25 cellular contexts compared by ENCODE assay signal in the genomic region with DNA sequence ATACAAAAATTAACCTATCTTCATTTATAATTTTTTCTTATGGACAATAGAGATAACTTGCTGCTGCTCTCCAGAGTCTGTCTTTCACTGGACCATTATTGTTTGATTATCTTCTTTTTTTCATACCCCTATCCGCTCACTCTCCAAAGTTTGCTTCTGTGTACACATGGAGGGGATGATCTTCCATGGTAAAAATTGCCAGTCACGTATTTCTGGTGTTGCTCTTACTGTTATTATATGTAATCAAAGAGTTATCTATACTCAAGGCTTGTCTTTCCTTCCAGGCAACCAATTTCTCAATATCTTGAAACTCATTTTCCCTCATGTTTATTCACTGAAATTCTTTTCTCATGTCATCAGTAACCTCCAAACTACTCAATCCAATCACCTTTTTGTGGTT.
DNase-seq lines count a peak whose midpoint lies in the region; ATAC-seq, FAIRE-seq and TF ChIP-seq lines count a peak whose summit lies in the region.
"Had no signal": no experiment of that assay in that cellular context is flagged by ENCODE, and none has a peak within 500 bp of the region (broad histone marks: within the 10 kb centered on the region; RNA-seq: fewer than 3 reads in every experiment).

No MANE protein-coding gene starts in this region.

- TF ChIP-seq CTCF in A549 (IDR thresholded peaks at IDR 0.05), result no peak

- DNase-seq in activated T-cell treated with anti-CD3 and anti-CD28 coated beads, Interleukin-2, amount 50 U/mL, for 72 hours, result no peak
- no peak for DNase-seq in activated T-cell treated with anti-CD3 and anti-CD28 coated beads, Interleukin-2, amount 50 U/mL, for 4 hours
- DNase-seq in A549 (ENCODE audit: low read depth in 1 of 2, low spot score in 1 of 2) (no peak), fibroblast of peridontal ligament (ENCODE audit: extremely low read depth) (peak; percentile 32)
- DNase-seq: ACHN; BE2C; C1 segment of cervical spinal cord; CD4-positive, alpha-beta memory T cell; CD4-positive, CD25-positive, alpha-beta regulatory T cell; CD8-positive, alpha-beta memory T cell; COR-L47; DMS 273 treated with DMSO at 0.1 percent for 48 hours; DMS153; DMS53; DMS79; DND-41; EL; GDM1 had no signal

- no peak for FAIRE-seq in A549 (lab: Jason Lieb, UNC)
- FAIRE-seq: GM12878, GM12892, GM18507 had no signal

- no peak overlapping the region for H3K4me2 ChIP-seq in A549
- H3K4me2 ChIP-seq: BLaER1 had no signal

- H3K4me1 Mint-ChIP-seq in activated T-cell treated with anti-CD3 and anti-CD28 coated beads, Interleukin-2, amount 50 U/mL, for 72 hours (ENCODE audit: low read depth), result no peaks in the 10 kb centered on the region
- H3K4me1 Mint-ChIP-seq in activated T-cell treated with anti-CD3 and anti-CD28 coated beads, Interleukin-2, amount 50 U/mL, for 4 hours (ENCODE audit: low read depth), result no peaks in the 10 kb centered on the region
- H3K4me1 Mint-ChIP-seq: CD14-positive monocyte; CD4-positive, alpha-beta memory T cell; CD4-positive, CD25-positive, alpha-beta regulatory T cell; CD8-positive, alpha-beta memory T cell had no signal

- peaks cover 0 to 2% of the 10 kb centered on the region in 2 donors for H3K9me3 Mint-ChIP-seq in activated T-cell treated with anti-CD3 and anti-CD28 coated beads, Interleukin-2, amount 50 U/mL, for 72 hours
- H3K9me3 Mint-ChIP-seq in activated T-cell treated with anti-CD3 and anti-CD28 coated beads, Interleukin-2, amount 50 U/mL, for 4 hours, result no peaks in the 10 kb centered on the region
- H3K9me3 Mint-ChIP-seq: CD4-positive, alpha-beta memory T cell; CD8-positive, alpha-beta memory T cell had no signal

- TF ChIP-seq POLR2A in A549 (IDR thresholded peaks at IDR 0.05; ENCODE audit: low read length), result no peak

- H3K4me3 ChIP-seq in A549, result no peak overlapping the region
- H3K4me3 ChIP-seq: BLaER1, GM12878 had no signal

- H3K27ac ChIP-seq in A549, result no peak overlapping the region
- H3K27ac ChIP-seq: 22Rv1, BLaER1 had no signal

- TF ChIP-seq EP300 in A549 (IDR thresholded peaks at IDR 0.05), result no peak

- CTCF ChIA-PET in A549 (lab: Yijun Ruan, JAX), result no interaction called here

- no peaks in the 10 kb centered on the region for H3K27me3 Mint-ChIP-seq in activated T-cell treated with anti-CD3 and anti-CD28 coated beads, Interleukin-2, amount 50 U/mL, for 72 hours (ENCODE audit: low read depth)
- peaks cover 8% of the 10 kb centered on the region for H3K27me3 Mint-ChIP-seq in activated T-cell treated with anti-CD3 and anti-CD28 coated beads, Interleukin-2, amount 50 U/mL, for 4 hours (ENCODE audit: low read depth)
- H3K27me3 Mint-ChIP-seq: CD4-positive, alpha-beta memory T cell; CD4-positive, CD25-positive, alpha-beta regulatory T cell had no signal

- H3K36me3 Mint-ChIP-seq in activated T-cell treated with anti-CD3 and anti-CD28 coated beads, Interleukin-2, amount 50 U/mL, for 72 hours (ENCODE audit: insufficient read depth in 2 of 2), result no peaks in the 10 kb centered on the region
- no peaks in the 10 kb centered on the region for H3K36me3 Mint-ChIP-seq in activated T-cell treated with anti-CD3 and anti-CD28 coated beads, Interleukin-2, amount 50 U/mL, for 4 hours (ENCODE audit: insufficient read depth)
- H3K36me3 Mint-ChIP-seq: CD14-positive monocyte; CD4-positive, alpha-beta memory T cell; CD4-positive, CD25-positive, alpha-beta regulatory T cell had no signal

- POLR2A ChIA-PET in A549 (lab: Yijun Ruan, JAX), result no interaction called here

- 60% methylated on average over 2 of the region's 2 CpGs for WGBS in A549 (ENCODE audit: missing lambda C conversion rate)

- H3K27ac Mint-ChIP-seq in activated T-cell treated with anti-CD3 and anti-CD28 coated beads, Interleukin-2, amount 50 U/mL, for 72 hours, result peak overlapping the region; percentile 26
- H3K27ac Mint-ChIP-seq: CD14-positive monocyte; CD4-positive, alpha-beta memory T cell; CD4-positive, CD25-positive, alpha-beta regulatory T cell; CD8-positive, alpha-beta memory T cell had no signal

- TF ChIP-seq RAD21 in A549 (conservative IDR thresholded peaks at IDR 0.05 in 1 of 2, IDR thresholded peaks at IDR 0.05 in 1 of 2), result no peak

- ATAC-seq in activated T-cell treated with anti-CD3 and anti-CD28 coated beads, Interleukin-2, amount 50 U/mL, for 72 hours (replicated peaks in 1 of 2), result no peak
- no peak for ATAC-seq in activated T-cell treated with anti-CD3 and anti-CD28 coated beads, Interleukin-2, amount 50 U/mL, for 4 hours
- no peak for ATAC-seq in A549
- ATAC-seq in activated CD4-positive, CD25-positive, alpha-beta regulatory T cell treated with anti-CD3 and anti-CD28 coated beads, Interleukin-2, amount 50 U/mL, for 24 hours, result no peak
- ATAC-seq: GM12878 had no signal

- H3K4me3 Mint-ChIP-seq in activated T-cell treated with anti-CD3 and anti-CD28 coated beads, Interleukin-2, amount 50 U/mL, for 72 hours, result no peak overlapping the region
- no peak overlapping the region for H3K4me3 Mint-ChIP-seq in activated T-cell treated with anti-CD3 and anti-CD28 coated beads, Interleukin-2, amount 50 U/mL, for 4 hours
- H3K4me3 Mint-ChIP-seq: CD14-positive monocyte; CD4-positive, alpha-beta memory T cell; CD4-positive, CD25-positive, alpha-beta regulatory T cell; CD8-positive, alpha-beta memory T cell had no signal

- H3K9me3 ChIP-seq in A549, result no peaks in the 10 kb centered on the region
- H3K9me3 ChIP-seq: BE2C, BLaER1 had no signal

- no peaks in the 10 kb centered on the region for H3K4me1 ChIP-seq in A549
- H3K4me1 ChIP-seq: BE2C, BLaER1 had no signal

TF ChIP-seq in A549, 52 proteins besides CTCF, POLR2A, EP300 and RAD21:
- TF ChIP-seq FOSB (CRISPR knock-in tag; IDR thresholded peaks at IDR 0.05), result no peak
- TF ChIP-seq NFE2L2 (conservative IDR thresholded peaks at IDR 0.05; ENCODE audit: low read length), result peak; percentile 61
